22 cellular contexts compared by ENCODE assay signal in genomic region chrX:148204195-148204594, GRCh38.
"Had no signal": no experiment of that assay in that cellular context is flagged by ENCODE, and none has a peak within 500 bp of the region (broad histone marks: within the 10 kb centered on the region; RNA-seq: fewer than 3 reads in every experiment).

No MANE protein-coding gene starts in this region.

- H3K36me3 ChIP-seq: left ventricle myocardium inferior, lower lobe of right lung, spleen, thoracic aorta, transverse colon had no signal

- H3K4me3 Mint-ChIP-seq: endodermal cell; natural killer cell treated with Interleukin-12 subunit alpha and Interleukin-12 subunit beta and Interleukin-15 and Interleukin-18, amount 100 ng/mL, for 72 hours; stimulated activated memory B cell treated with anti-CD40 and anti-IgM and Interleukin-4, amounts not matched to agents 10 μg/mL and 1 μg/mL and 100 μg/mL, for 72 hours; stimulated activated naive CD8-positive, alpha-beta T cell treated with anti-CD3 and anti-CD28 coated beads, Interleukin-15, amount 100 ng/mL, for 72 hours had no signal

- H3K79me2 ChIP-seq: hepatocyte had no signal

- H3K4me3 ChIP-seq: coronary artery, hepatocyte, left ventricle myocardium inferior, lower lobe of right lung, psoas muscle, spleen, thoracic aorta, transverse colon had no signal

- H2AFZ ChIP-seq: hepatocyte had no signal

- H3K4me1 ChIP-seq: foreskin keratinocyte, left ventricle myocardium inferior, lower lobe of right lung, psoas muscle, spleen, transverse colon had no signal

- H3K27me3 ChIP-seq: foreskin keratinocyte, hepatocyte, spleen, transverse colon had no signal

- H3K27ac Mint-ChIP-seq: endodermal cell; natural killer cell treated with Interleukin-12 subunit alpha and Interleukin-12 subunit beta and Interleukin-15 and Interleukin-18, amount 100 ng/mL, for 72 hours; stimulated activated memory B cell treated with anti-CD40 and anti-IgM and Interleukin-4, amounts not matched to agents 10 μg/mL and 1 μg/mL and 100 μg/mL, for 72 hours had no signal

- DNase-seq: effector CD4-positive, alpha-beta T cell; endodermal cell; foreskin keratinocyte; kidney; left cardiac atrium; left ventricle myocardium inferior; lower lobe of right lung; mesenchymal stem cell; midbrain; psoas muscle; spleen; stimulated activated CD4-positive, alpha-beta T cell treated with anti-CD3 and anti-CD28 coated beads, Interleukin-15, amount 100 ng/mL, for 24 hours; stimulated activated CD4-positive, alpha-beta T cell treated with anti-CD3 and anti-CD28 coated beads, Interleukin-1b, Interleukin-23, amount 100 ng/mL, for 48 hours; stimulated activated CD4-positive, alpha-beta T cell treated with anti-CD3 and anti-CD28 coated beads, Interleukin-4, amount 100 ng/mL, for 24 hours; stimulated activated naive CD8-positive, alpha-beta T cell treated with anti-CD3 and anti-CD28 coated beads, Interleukin-15, amount 100 ng/mL, for 72 hours; transverse colon had no signal

- H3K4me1 Mint-ChIP-seq: endodermal cell; stimulated activated memory B cell treated with anti-CD40 and anti-IgM and Interleukin-4, amounts not matched to agents 10 μg/mL and 1 μg/mL and 100 μg/mL, for 72 hours; stimulated activated naive CD8-positive, alpha-beta T cell treated with anti-CD3 and anti-CD28 coated beads, Interleukin-15, amount 100 ng/mL, for 72 hours had no signal

- H3K4me2 ChIP-seq: hepatocyte had no signal

- ATAC-seq: foreskin keratinocyte; left cardiac atrium; lower lobe of right lung; natural killer cell treated with Interleukin-12 subunit alpha and Interleukin-12 subunit beta and Interleukin-15 and Interleukin-18, amount 100 ng/mL, for 72 hours; psoas muscle; sciatic nerve; stimulated activated memory B cell treated with anti-CD40 and anti-IgM and Interleukin-4, amounts not matched to agents 10 μg/mL and 1 μg/mL and 100 μg/mL, for 72 hours; stimulated activated naive CD8-positive, alpha-beta T cell treated with anti-CD3 and anti-CD28 coated beads, Interleukin-15, amount 100 ng/mL, for 72 hours had no signal

- H3K36me3 Mint-ChIP-seq: natural killer cell treated with Interleukin-12 subunit alpha and Interleukin-12 subunit beta and Interleukin-15 and Interleukin-18, amount 100 ng/mL, for 72 hours; stimulated activated memory B cell treated with anti-CD40 and anti-IgM and Interleukin-4, amounts not matched to agents 10 μg/mL and 1 μg/mL and 100 μg/mL, for 72 hours had no signal

- H3K9me3 ChIP-seq: left ventricle myocardium inferior, lower lobe of right lung, psoas muscle, spleen, thoracic aorta, transverse colon had no signal

- H3K27me3 Mint-ChIP-seq: stimulated activated memory B cell treated with anti-CD40 and anti-IgM and Interleukin-4, amounts not matched to agents 10 μg/mL and 1 μg/mL and 100 μg/mL, for 72 hours; stimulated activated naive CD8-positive, alpha-beta T cell treated with anti-CD3 and anti-CD28 coated beads, Interleukin-15, amount 100 ng/mL, for 72 hours had no signal

- H3K27ac ChIP-seq: coronary artery, foreskin keratinocyte, hepatocyte, left ventricle myocardium inferior, lower lobe of right lung, psoas muscle, spleen, thoracic aorta, transverse colon had no signal
